ENCODE assay signal across 9 cellular contexts in genomic region chr12:27552886-27553560, GRCh38. TPM values are rescaled to one million over a fixed set of nuclear protein-coding genes. Genes with fewer than 3 reads are reported as not detected.
DNase-seq lines count a peak whose midpoint lies in the region; ATAC-seq lines count a peak whose summit lies in the region.
"Had no signal": no experiment of that assay in that cellular context is flagged by ENCODE, and none has a peak within 500 bp of the region (broad histone marks: within the 10 kb centered on the region; RNA-seq: fewer than 3 reads in every experiment).

No MANE protein-coding gene starts in this region.

- H3K9me3 Mint-ChIP-seq in dendritic cell treated with granulocyte-macrophage colony-stimulating factor and Interleukin-4, amounts not matched to agents 40 ng/mL and 50 ng/mL, for 4 days = no peaks in the 10 kb centered on the region

- H3K4me3 Mint-ChIP-seq in dendritic cell treated with granulocyte-macrophage colony-stimulating factor and Interleukin-4, amounts not matched to agents 40 ng/mL and 50 ng/mL, for 4 days = no peak overlapping the region

- H3K27ac Mint-ChIP-seq in dendritic cell treated with granulocyte-macrophage colony-stimulating factor and Interleukin-4, amounts not matched to agents 40 ng/mL and 50 ng/mL, for 4 days = peak overlapping the region; percentile 80

- peak; percentile 66 for ATAC-seq in HG03342 (IDR thresholded peaks at IDR 0.05; ENCODE audit: unreplicated experiment)
- no peak for ATAC-seq in HG03439 (IDR thresholded peaks at IDR 0.05; ENCODE audit: unreplicated experiment)
- no peak for ATAC-seq in GM21576 (IDR thresholded peaks at IDR 0.05; ENCODE audit: unreplicated experiment)

- peaks cover 68% of the 10 kb centered on the region for H3K4me1 Mint-ChIP-seq in dendritic cell treated with granulocyte-macrophage colony-stimulating factor and Interleukin-4, amounts not matched to agents 40 ng/mL and 50 ng/mL, for 4 days (ENCODE audit: low read depth)

- H3K36me3 Mint-ChIP-seq in dendritic cell treated with granulocyte-macrophage colony-stimulating factor and Interleukin-4, amounts not matched to agents 40 ng/mL and 50 ng/mL, for 4 days (ENCODE audit: low read depth) = peaks cover 13% of the 10 kb centered on the region

- intact Hi-C loops in dendritic cell treated with granulocyte-macrophage colony-stimulating factor and Interleukin-4, amounts not matched to agents 40 ng/mL and 50 ng/mL, for 4 days (cut with micrococcal nuclease) = no loop called here

- H3K27me3 Mint-ChIP-seq in dendritic cell treated with granulocyte-macrophage colony-stimulating factor and Interleukin-4, amounts not matched to agents 40 ng/mL and 50 ng/mL, for 4 days = peaks cover 2% of the 10 kb centered on the region

- DNase-seq in C1 segment of cervical spinal cord (lab: John Stamatoyannopoulos, UW) (peak in 13 of 14 donors; percentile 5 to 88 (median 67)), occipital lobe (lab: John Stamatoyannopoulos, UW) (peak; percentile 68), GM19240 (ENCODE audit: insufficient read length, low spot score) (no peak)
- DNase-seq in activated CD8-positive, alpha-beta memory T cell treated with anti-CD3 and anti-CD28 coated beads, Interleukin-2, amount 50 U/mL, for 48 hours = no peak
- DNase-seq: activated CD8-positive, alpha-beta memory T cell treated with anti-CD3 and anti-CD28 coated beads for 24 hours had no signal

RNA-seq across cellular contexts. Expression of gene PPFIBP1, which starts 29.0 kb away (rescaled TPM):
- 108 TPM for total RNA-seq in occipital lobe

Comparison
In these comparisons a context has a peak if more than half of its experiments do, and no peak if none do; other contexts are left out.
1. DNase-seq: peak in C1 segment of cervical spinal cord (13 of 14) and occipital lobe (single experiment); none in GM19240 (single experiment) and activated CD8-positive, alpha-beta memory T cell treated with anti-CD3 and anti-CD28 coated beads, Interleukin-2, amount 50 U/mL, for 48 hours (single experiment).